14 cellular contexts compared by ENCODE assay signal in the genomic region with DNA sequence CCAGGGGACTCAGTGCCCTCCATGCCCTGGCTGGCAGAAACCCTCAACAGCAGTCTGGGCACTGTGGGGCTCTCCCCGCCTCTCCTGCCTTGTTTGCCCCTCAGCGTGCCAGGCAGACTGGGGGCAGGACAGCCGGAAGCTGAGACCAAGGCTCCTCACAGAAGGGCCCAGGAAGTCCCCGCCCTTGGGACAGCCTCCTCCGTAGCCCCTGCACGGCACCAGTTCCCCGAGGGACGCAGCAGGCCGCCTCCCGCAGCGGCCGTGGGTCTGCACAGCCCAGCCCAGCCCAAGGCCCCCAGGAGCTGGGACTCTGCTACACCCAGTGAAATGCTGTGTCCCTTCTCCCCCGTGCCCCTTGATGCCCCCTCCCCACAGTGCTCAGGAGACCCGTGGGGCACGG. TPM values are rescaled to one million over a fixed set of nuclear protein-coding genes. Genes with fewer than 3 reads are reported as not detected.
DNase-seq lines count a peak whose midpoint lies in the region; ATAC-seq, FAIRE-seq and TF ChIP-seq lines count a peak whose summit lies in the region.
"Had no signal": no experiment of that assay in that cellular context is flagged by ENCODE, and none has a peak within 500 bp of the region (broad histone marks: within the 10 kb centered on the region; RNA-seq: fewer than 3 reads in every experiment).

No MANE protein-coding gene starts in this region.

- H3K4me1 Mint-ChIP-seq in CD14-positive monocyte, result peaks cover 16% of the 10 kb centered on the region

- no peaks in the 10 kb centered on the region for H3K27me3 ChIP-seq in BLaER1
- H3K27me3 ChIP-seq in K562 (ENCODE audit: control insufficient read depth in 2 of 2, insufficient read depth in 2 of 2, low read length in 2 of 2), result no peaks in the 10 kb centered on the region

- H3K9me3 ChIP-seq in BLaER1 (no peaks in the 10 kb centered on the region), HEK293 (ENCODE audit: control insufficient read depth, insufficient read depth, low read depth, low read length) (no peaks in the 10 kb centered on the region), K562 (replicated peaks; ENCODE audit: control insufficient read depth, insufficient read depth, low read depth, low read length) (peaks cover 6% of the 10 kb centered on the region)
- H3K9me3 ChIP-seq: Caco-2 had no signal

- TF ChIP-seq CTCF in HEK293 (tag by site-specific recombination; IDR thresholded peaks at IDR 0.05) (no peak), K562 (IDR thresholded peaks at IDR 0.05 in 2 of 3, conservative IDR thresholded peaks at IDR 0.05 in 1 of 3; ENCODE audit: insufficient read depth in 2 of 3, low read depth in 1 of 3, low read length in 3 of 3) (no peak), CD14-positive monocyte (IDR thresholded peaks at IDR 0.05) (no peak)

- H3K27ac Mint-ChIP-seq in CD14-positive monocyte, result no peak overlapping the region
- H3K27ac Mint-ChIP-seq: B cell had no signal

- H3K4me3 ChIP-seq in BLaER1 (no peak overlapping the region), HEK293 (ENCODE audit: low read depth, low read length) (no peak overlapping the region), K562 (no peak overlapping the region)

- DNase-seq in K562 (ENCODE audit: extremely low read depth in 1 of 4, low spot score in 3 of 4) (no peak), CD14-positive monocyte (ENCODE audit: low spot score) (no peak)
- no peak for DNase-seq in activated CD8-positive, alpha-beta memory T cell treated with anti-CD3 and anti-CD28 coated beads, Interleukin-2, amount 50 U/mL, for 4 hours
- DNase-seq: ACHN; Caco-2; CD8-positive, alpha-beta memory T cell; GF-D8; HCEC 1CT; KBM-7 had no signal

- no peak for ATAC-seq in K562

- 90% methylated on average over 6 of the region's 15 CpGs for WGBS in K562 (ENCODE audit: insufficient coverage, low coverage, missing lambda C conversion rate)

- POLR2A ChIA-PET in HEK293 (lab: Yijun Ruan, JAX), result no interaction called here
- POLR2A ChIA-PET in K562 (lab: Yijun Ruan, JAX), result interaction anchor here (2.2 kb wide), 1 partner anchor 15 kb away, joined by 9 read pairs; no protein-coding TSS in a partner anchor

- TF ChIP-seq POLR2A in K562 (conservative IDR thresholded peaks at IDR 0.05), result no peak

- 0 out of 2 replicates have a peak overlapping the region, but pooled peaks have one; percentile 4 for H3K9ac ChIP-seq in BLaER1
- H3K9ac ChIP-seq in K562 (ENCODE audit: insufficient read depth in 1 of 2, low read depth in 2 of 2, low read length in 2 of 2), result peak overlapping the region in 1 of 2 experiments; percentile 65; a peak in 2 of 4 replicates

- no TSS peak for BruUV-seq in K562 (replicated peaks; lab: Mats Ljungman, UMichigan)

- intact Hi-C loops in K562 (cut with micrococcal nuclease) (no loop called here), CD14-positive monocyte (cut with micrococcal nuclease) (no loop called here)

- FAIRE-seq in K562 (lab: Jason Lieb, UNC), result no peak
- FAIRE-seq: H1, HTR-8/SVneo had no signal

- H2AFZ ChIP-seq in K562 (ENCODE audit: low read depth, low read length), result no peak overlapping the region

- in situ Hi-C loops in K562 (cut with MboI), result no loop called here

- H4K20me1 ChIP-seq in BLaER1 (peaks cover 80% of the 10 kb centered on the region), K562 (replicated peaks; ENCODE audit: control insufficient read depth, insufficient read depth, low read length) (0 out of 2 replicates have a peak, but pooled peaks cover 3% of the 10 kb centered on the region)

- no peak overlapping the region for H3K27ac ChIP-seq in BLaER1
- no peak overlapping the region for H3K27ac ChIP-seq in HEK293 (ENCODE audit: extremely low read depth, low read depth, low read length)
- H3K27ac ChIP-seq in K562 (ENCODE audit: extremely low read depth, low read depth, low read length), result no peak overlapping the region

- TF ChIP-seq RAD21 in K562 (CRISPR knock-in tag; conservative IDR thresholded peaks at IDR 0.05 in 1 of 2, IDR thresholded peaks at IDR 0.05 in 1 of 2), result no peak

- H3K4me2 ChIP-seq in BLaER1, result no peak overlapping the region
- no peak overlapping the region for H3K4me2 ChIP-seq in K562 (ENCODE audit: insufficient read depth, low read length)

- peaks cover 4 to 19% of the 10 kb centered on the region in 2 donors for H3K36me3 Mint-ChIP-seq in CD14-positive monocyte

- H3K27me3 Mint-ChIP-seq in CD14-positive monocyte (ENCODE audit: low read depth in 3 of 3), result no peaks in the 10 kb centered on the region
- H3K27me3 Mint-ChIP-seq: B cell; CD8-positive, alpha-beta memory T cell had no signal

- H3K4me3 Mint-ChIP-seq in CD14-positive monocyte, result no peak overlapping the region

- peaks cover 30% of the 10 kb centered on the region for H3K4me1 ChIP-seq in BLaER1
- peaks cover 4% of the 10 kb centered on the region; the same call in 1 of the 2 replicates for H3K4me1 ChIP-seq in HEK293 (ENCODE audit: control insufficient read depth, insufficient read depth, low read length)
- H3K4me1 ChIP-seq in K562 (replicated peaks in 1 of 2; ENCODE audit: control insufficient read depth in 2 of 2, insufficient read depth in 2 of 2, low read length in 2 of 2), result peaks cover 10 to 91% of the 10 kb centered on the region in 2 experiments

- CTCF ChIA-PET in HEK293 (lab: Yijun Ruan, JAX), result no interaction called here
- CTCF ChIA-PET in K562 (lab: Yijun Ruan, JAX; ENCODE audit: low intra/inter-chr PET ratio), result no interaction called here

- peaks cover 27% of the 10 kb centered on the region for H3K36me3 ChIP-seq in BLaER1
- H3K36me3 ChIP-seq in HEK293 (ENCODE audit: control insufficient read depth in 2 of 2, insufficient read depth in 1 of 2, low read length in 2 of 2), result peaks cover 0 to 24% of the 10 kb centered on the region in 2 experiments; a peak in 2 of 3 replicates
- peaks cover 16% of the 10 kb centered on the region; the same call in 1 of the 3 replicates for H3K36me3 ChIP-seq in K562 (ENCODE audit: control insufficient read depth, insufficient read depth, low read length)

- H3K9me3 Mint-ChIP-seq in CD14-positive monocyte, result peaks cover 0 to 3% (median 0%) of the 10 kb centered on the region in 7 donors
- H3K9me3 Mint-ChIP-seq: CD8-positive, alpha-beta memory T cell had no signal

- H3K9me1 ChIP-seq in K562 (ENCODE audit: control insufficient read depth, insufficient read depth, low read length), result peaks cover 4% of the 10 kb centered on the region

- TF ChIP-seq EP300 in K562 (IDR thresholded peaks at IDR 0.05; ENCODE audit: low read length), result no peak

- H3K79me2 ChIP-seq in K562 (ENCODE audit: control insufficient read depth, insufficient read depth, low read length), result peaks cover 29% of the 10 kb centered on the region

RNA-seq across cellular contexts. Expression of a gene that starts 2.8 kb away (rescaled TPM):
- total RNA-seq in K562 (2011; cell fraction: chromatin; rRNA removed; ENCODE audit: low replicate concordance), result 0.19 and 0.58 TPM in 2 replicates
- 0.53 and 0.67 TPM in 2 replicates for total RNA-seq in K562 (2011; cell fraction: nucleolus; rRNA removed)
- total RNA-seq in K562 (2011; cell fraction: nucleoplasm; rRNA removed), result 0.15 and 0.23 TPM in 2 replicates
- 0.12 TPM in 1 of 2 replicates, not detected in the other for total RNA-seq in K562 (2014; rRNA removed)
- not detected in 2 replicates for total RNA-seq in K562 (2014; rRNA removed; fragmentation: Illumina TruSeq; extraction: Trizol)
- total RNA-seq in K562 (2015; rRNA removed; fragmentation: Illumina TruSeq; extraction: Trizol), result 0.04 TPM in 1 of 2 replicates, not detected in the other
- total RNA-seq in K562 (2021), result 0.07 and 0.09 TPM in 2 replicates
- 0.05 TPM in 1 of 2 replicates, not detected in the other for polyA plus RNA-seq in K562 (2011; rRNA removed)
- 0.03 and 0.06 TPM in 2 replicates for polyA plus RNA-seq in K562 (2011; cell fraction: cytosol; rRNA removed)
- polyA plus RNA-seq in K562 (2011; cell fraction: nucleus; rRNA removed), result 0.25 and 0.31 TPM in 2 replicates
- 0.26 and 0.37 TPM in 2 replicates for polyA plus RNA-seq in K562 (2012)
- not detected in 2 replicates for polyA plus RNA-seq in K562 (2014; fragmentation: Illumina TruSeq; extraction: Trizol)
- not detected for polyA plus RNA-seq in K562 (2014; fragmentation: Nextera tagmentation; extraction: Ambion mirVana)
- 0.03 and 0.13 TPM in 2 replicates for polyA plus RNA-seq in K562 (2014; rRNA removed)
- not detected in 2 replicates for polyA minus RNA-seq in K562 (2011; rRNA and poly(A)+ RNA removed)
- not detected in 2 replicates for polyA minus RNA-seq in K562 (2011; cell fraction: cytosol; rRNA and poly(A)+ RNA removed)
- 0.13 and 0.22 TPM in 2 replicates for polyA minus RNA-seq in K562 (2011; cell fraction: nucleus; rRNA and poly(A)+ RNA removed)
- not detected for polyA plus RNA-seq in CD14-positive monocyte

RNA-seq across cellular contexts. Expression of a gene that starts 3.7 kb away (rescaled TPM):
- total RNA-seq in K562 (2011; cell fraction: chromatin; rRNA removed; ENCODE audit: low replicate concordance), result 3.4 and 22.1 TPM in 2 replicates
- 31.8 and 32.0 TPM in 2 replicates for total RNA-seq in K562 (2011; cell fraction: nucleolus; rRNA removed)
- 11.2 and 13.9 TPM in 2 replicates for total RNA-seq in K562 (2011; cell fraction: nucleoplasm; rRNA removed)
- 21.6 and 33.4 TPM in 2 replicates for total RNA-seq in K562 (2014; rRNA removed)
- 3.0 and 3.5 TPM in 2 replicates for total RNA-seq in K562 (2014; rRNA removed; fragmentation: Illumina TruSeq; extraction: Trizol)
- total RNA-seq in K562 (2015; rRNA removed; fragmentation: Illumina TruSeq; extraction: Trizol), result 8.4 and 10.1 TPM in 2 replicates
- total RNA-seq in K562 (2021), result 25.4 and 25.8 TPM in 2 replicates
- 3.5 and 5.7 TPM in 2 replicates for polyA plus RNA-seq in K562 (2011; rRNA removed)
- polyA plus RNA-seq in K562 (2011; cell fraction: cytosol; rRNA removed), result 7.2 and 32.1 TPM in 2 replicates
- polyA plus RNA-seq in K562 (2011; cell fraction: nucleus; rRNA removed), result 5.6 and 10.3 TPM in 2 replicates
- 14.5 and 17.3 TPM in 2 replicates for polyA plus RNA-seq in K562 (2012)
- polyA plus RNA-seq in K562 (2014; fragmentation: Illumina TruSeq; extraction: Trizol), result 2.7 and 9.1 TPM in 2 replicates
- under 1 TPM; 0.11 to 0.20 TPM for polyA plus RNA-seq in K562 (2014; fragmentation: Nextera tagmentation; extraction: Ambion mirVana)
- polyA plus RNA-seq in K562 (2014; rRNA removed), result 12.4 and 12.9 TPM in 2 replicates
- polyA minus RNA-seq in K562 (2011; rRNA and poly(A)+ RNA removed), result 2.1 and 2.4 TPM in 2 replicates
- polyA minus RNA-seq in K562 (2011; cell fraction: cytosol; rRNA and poly(A)+ RNA removed), result 9.2 and 12.1 TPM in 2 replicates
- 14.0 and 17.8 TPM in 2 replicates for polyA minus RNA-seq in K562 (2011; cell fraction: nucleus; rRNA and poly(A)+ RNA removed)
- polyA plus RNA-seq in CD14-positive monocyte, result 1 to 10 TPM; 7.4 to 7.7 TPM

RNA-seq across cellular contexts. Expression of a gene that starts 3.8 kb away (rescaled TPM):
- 317 and 866 TPM in 2 replicates for total RNA-seq in K562 (2011; cell fraction: chromatin; rRNA removed; ENCODE audit: low replicate concordance)
- total RNA-seq in K562 (2011; cell fraction: nucleolus; rRNA removed), result 565 and 578 TPM in 2 replicates
- 402 and 440 TPM in 2 replicates for total RNA-seq in K562 (2011; cell fraction: nucleoplasm; rRNA removed)
- 151 and 179 TPM in 2 replicates for total RNA-seq in K562 (2014; rRNA removed)
- 62.1 and 77.4 TPM in 2 replicates for total RNA-seq in K562 (2014; rRNA removed; fragmentation: Illumina TruSeq; extraction: Trizol)
- total RNA-seq in K562 (2015; rRNA removed; fragmentation: Illumina TruSeq; extraction: Trizol), result 85.4 and 88.8 TPM in 2 replicates
- 153 and 164 TPM in 2 replicates for total RNA-seq in K562 (2021)
- polyA plus RNA-seq in K562 (2011; rRNA removed), result 110 and 164 TPM in 2 replicates
- 195 and 300 TPM in 2 replicates for polyA plus RNA-seq in K562 (2011; cell fraction: cytosol; rRNA removed)
- polyA plus RNA-seq in K562 (2011; cell fraction: nucleus; rRNA removed), result 663 and 798 TPM in 2 replicates
- 151 and 204 TPM in 2 replicates for polyA plus RNA-seq in K562 (2012)
- polyA plus RNA-seq in K562 (2014; fragmentation: Illumina TruSeq; extraction: Trizol), result 143 and 151 TPM in 2 replicates
- 10 to 100 TPM in 1 of 2 experiments, 1 to 10 TPM in 1; 3.6 to 11.8 TPM for polyA plus RNA-seq in K562 (2014; fragmentation: Nextera tagmentation; extraction: Ambion mirVana)
- 183 TPM in 2 replicates for polyA plus RNA-seq in K562 (2014; rRNA removed)
- polyA minus RNA-seq in K562 (2011; rRNA and poly(A)+ RNA removed), result 68.4 and 103 TPM in 2 replicates
- polyA minus RNA-seq in K562 (2011; cell fraction: cytosol; rRNA and poly(A)+ RNA removed), result 79.6 and 101 TPM in 2 replicates
- 108 and 123 TPM in 2 replicates for polyA minus RNA-seq in K562 (2011; cell fraction: nucleus; rRNA and poly(A)+ RNA removed)
- polyA plus RNA-seq in CD14-positive monocyte, result 10 to 100 TPM; 46.2 to 49.6 TPM

RNA-seq across cellular contexts. Expression of a gene that starts 19.9 kb away (rescaled TPM):
- 13.3 and 63.1 TPM in 2 replicates for total RNA-seq in K562 (2011; cell fraction: chromatin; rRNA removed; ENCODE audit: low replicate concordance)
- total RNA-seq in K562 (2011; cell fraction: nucleolus; rRNA removed), result 74.5 and 90.1 TPM in 2 replicates
- 23.2 and 31.2 TPM in 2 replicates for total RNA-seq in K562 (2011; cell fraction: nucleoplasm; rRNA removed)
- total RNA-seq in K562 (2014; rRNA removed), result 86.9 and 103 TPM in 2 replicates
- total RNA-seq in K562 (2014; rRNA removed; fragmentation: Illumina TruSeq; extraction: Trizol), result 5.6 and 7.0 TPM in 2 replicates
- total RNA-seq in K562 (2015; rRNA removed; fragmentation: Illumina TruSeq; extraction: Trizol), result 29.7 and 31.4 TPM in 2 replicates
- 80.1 and 83.0 TPM in 2 replicates for total RNA-seq in K562 (2021)
- polyA plus RNA-seq in K562 (2011; rRNA removed), result 13.6 and 22.4 TPM in 2 replicates
- polyA plus RNA-seq in K562 (2011; cell fraction: cytosol; rRNA removed), result 29.8 and 137 TPM in 2 replicates
- polyA plus RNA-seq in K562 (2011; cell fraction: nucleus; rRNA removed), result 41.7 and 71.9 TPM in 2 replicates
- 35.1 and 53.3 TPM in 2 replicates for polyA plus RNA-seq in K562 (2012)
- polyA plus RNA-seq in K562 (2014; fragmentation: Illumina TruSeq; extraction: Trizol), result 10.5 and 25.1 TPM in 2 replicates
- 1 to 10 TPM in 1 of 2 experiments, under 1 TPM in 1; 0.62 to 1.7 TPM for polyA plus RNA-seq in K562 (2014; fragmentation: Nextera tagmentation; extraction: Ambion mirVana)
- polyA plus RNA-seq in K562 (2014; rRNA removed), result 68.5 and 76.0 TPM in 2 replicates
- 3.5 and 5.7 TPM in 2 replicates for polyA minus RNA-seq in K562 (2011; rRNA and poly(A)+ RNA removed)
- polyA minus RNA-seq in K562 (2011; cell fraction: cytosol; rRNA and poly(A)+ RNA removed), result 22.0 and 25.8 TPM in 2 replicates
- 33.5 and 38.2 TPM in 2 replicates for polyA minus RNA-seq in K562 (2011; cell fraction: nucleus; rRNA and poly(A)+ RNA removed)
- 10 to 100 TPM; 13.8 to 14.8 TPM for polyA plus RNA-seq in CD14-positive monocyte

RNA-seq across cellular contexts. Expression of a gene that starts 20.5 kb away (rescaled TPM):
- 140 and 407 TPM in 2 replicates for total RNA-seq in K562 (2011; cell fraction: chromatin; rRNA removed; ENCODE audit: low replicate concordance)
- total RNA-seq in K562 (2011; cell fraction: nucleolus; rRNA removed), result 278 and 333 TPM in 2 replicates
- 136 and 156 TPM in 2 replicates for total RNA-seq in K562 (2011; cell fraction: nucleoplasm; rRNA removed)
- 29.6 and 33.3 TPM in 2 replicates for total RNA-seq in K562 (2014; rRNA removed)
- 1.9 and 3.5 TPM in 2 replicates for total RNA-seq in K562 (2014; rRNA removed; fragmentation: Illumina TruSeq; extraction: Trizol)
- 14.0 and 15.2 TPM in 2 replicates for total RNA-seq in K562 (2015; rRNA removed; fragmentation: Illumina TruSeq; extraction: Trizol)
- total RNA-seq in K562 (2021), result 44.1 and 49.0 TPM in 2 replicates
- 12.0 and 27.1 TPM in 2 replicates for polyA plus RNA-seq in K562 (2011; rRNA removed)
- polyA plus RNA-seq in K562 (2011; cell fraction: cytosol; rRNA removed), result 8.5 and 20.8 TPM in 2 replicates
- polyA plus RNA-seq in K562 (2011; cell fraction: nucleus; rRNA removed), result 346 and 462 TPM in 2 replicates
- polyA plus RNA-seq in K562 (2012), result 38.9 and 49.6 TPM in 2 replicates
- 7.2 and 11.8 TPM in 2 replicates for polyA plus RNA-seq in K562 (2014; fragmentation: Illumina TruSeq; extraction: Trizol)
- polyA plus RNA-seq in K562 (2014; fragmentation: Nextera tagmentation; extraction: Ambion mirVana), result under 1 TPM; 0.01 to 0.06 TPM
- polyA plus RNA-seq in K562 (2014; rRNA removed), result 43.8 and 44.8 TPM in 2 replicates
- polyA minus RNA-seq in K562 (2011; rRNA and poly(A)+ RNA removed), result 6.3 and 10.7 TPM in 2 replicates
- polyA minus RNA-seq in K562 (2011; cell fraction: cytosol; rRNA and poly(A)+ RNA removed), result 13.7 and 15.3 TPM in 2 replicates
- 42.4 and 46.1 TPM in 2 replicates for polyA minus RNA-seq in K562 (2011; cell fraction: nucleus; rRNA and poly(A)+ RNA removed)
- 1 to 10 TPM; 3.5 to 4.0 TPM for polyA plus RNA-seq in CD14-positive monocyte
